Comparison of ENCODE assay signal across 26 cellular contexts in the genomic region with DNA sequence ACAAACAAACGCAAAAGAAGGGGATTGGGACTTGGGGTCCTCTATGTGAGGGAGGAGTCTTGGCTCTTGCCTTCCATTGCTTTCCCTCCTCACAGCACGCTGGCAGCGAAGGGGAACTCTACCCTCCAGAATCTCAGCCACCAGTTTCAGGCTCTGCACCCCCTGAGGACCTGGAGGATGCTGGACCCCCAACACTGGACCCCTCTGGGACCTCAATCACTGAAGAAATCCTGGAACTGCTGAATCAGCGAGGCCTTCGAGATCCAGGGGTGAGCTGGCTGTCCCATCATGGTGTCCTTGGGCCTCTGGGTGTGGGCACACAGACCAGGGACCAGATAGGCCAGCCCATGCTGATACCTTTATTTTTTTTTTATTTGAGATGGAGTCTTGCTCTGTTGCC.
"Had no signal": no experiment of that assay in that cellular context is flagged by ENCODE, and none has a peak within 500 bp of the region (broad histone marks: within the 10 kb centered on the region; RNA-seq: fewer than 3 reads in every experiment).

No MANE protein-coding gene starts in this region.

- H3K4me3 ChIP-seq: esophagus squamous epithelium, heart right ventricle, lower lobe of right lung, neural progenitor cell, psoas muscle, skin epidermis, thoracic aorta, tibial nerve, upper lobe of left lung had no signal

- H3K4me1 ChIP-seq: esophagus squamous epithelium, lower lobe of right lung, neural progenitor cell, psoas muscle had no signal

- H2AFZ ChIP-seq: neural progenitor cell had no signal

- H3K9ac ChIP-seq: neural progenitor cell had no signal

- H3K27me3 ChIP-seq: esophagus squamous epithelium, heart right ventricle, neural progenitor cell, tibial nerve, upper lobe of left lung had no signal

- H3K27ac ChIP-seq: esophagus squamous epithelium, heart right ventricle, lower lobe of right lung, neural progenitor cell, psoas muscle, skin epidermis, thoracic aorta, upper lobe of left lung had no signal

- H3K36me3 ChIP-seq: neural progenitor cell had no signal

- H3K9me3 ChIP-seq: esophagus squamous epithelium, heart right ventricle, lower lobe of right lung, psoas muscle, thoracic aorta, tibial nerve, upper lobe of left lung had no signal

- FAIRE-seq: endometrium, urothelium cell line had no signal

- H3K4me2 ChIP-seq: neural progenitor cell had no signal

- DNase-seq: cortex of kidney; effector memory CD8-positive, alpha-beta T cell; erythroblast; esophagus squamous epithelium; foreskin melanocyte; glutamatergic neuron; heart right ventricle; hypothalamus; immature natural killer cell; islet precursor cell; kidney glomerular epithelial cell; left colon; left ventricle myocardium superior; lower lobe of right lung; naive B cell; psoas muscle; stimulated activated CD4-positive, alpha-beta T cell treated with anti-CD3 and anti-CD28 coated beads, Interleukin-15, amount 100 ng/mL, for 24 hours; stimulated activated CD4-positive, alpha-beta T cell treated with anti-CD3 and anti-CD28 coated beads, Interleukin-2, amount 100 ng/mL, for 48 hours; stimulated activated naive B cell treated with anti-CD40 and anti-IgM and Interleukin-4, amounts not matched to agents 10 μg/mL and 1 μg/mL and 100 μg/mL, for 72 hours; upper lobe of left lung had no signal
